Comparison of ENCODE assay signal across 1 cellular context in the genomic region with DNA sequence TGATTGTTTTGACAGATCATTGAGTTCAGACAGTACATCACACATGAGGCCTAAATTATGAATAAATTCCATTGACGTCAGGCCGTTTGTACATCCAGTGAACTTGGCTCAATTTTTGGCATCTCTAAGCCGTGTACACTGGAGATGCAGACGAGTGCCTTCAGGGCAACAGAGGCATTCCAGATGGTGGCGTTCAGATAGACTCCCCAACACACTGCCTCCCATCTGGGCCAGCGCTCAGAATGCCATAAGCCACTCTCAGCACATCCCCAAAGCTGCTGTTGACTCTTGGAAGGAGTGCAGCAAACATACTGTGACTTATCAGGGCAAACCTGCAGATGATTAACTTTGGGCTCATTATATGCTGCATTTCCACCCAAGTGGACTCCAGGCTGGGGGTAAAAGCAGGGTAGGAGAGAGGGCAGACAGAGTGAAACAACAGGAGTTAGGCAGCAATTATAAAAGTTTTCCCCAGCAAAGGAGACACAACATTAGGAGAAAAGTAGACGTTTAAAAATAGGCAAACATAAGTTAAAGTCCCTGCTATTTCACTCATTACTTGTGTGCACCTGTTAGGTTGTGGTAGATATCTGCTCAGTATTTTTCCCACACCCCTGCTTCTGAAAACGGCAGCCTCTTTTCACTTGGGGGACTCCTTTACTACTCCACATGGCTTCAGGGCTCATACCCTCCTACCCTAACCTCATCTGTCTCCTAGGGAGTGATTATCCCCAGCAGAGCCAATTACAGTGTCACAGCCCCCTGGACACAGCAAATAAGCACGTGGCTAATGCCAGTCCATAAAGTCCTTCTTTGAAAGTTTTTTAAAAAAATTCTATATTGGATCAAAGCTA.
TF ChIP-seq lines count a peak whose summit lies in the region.

No MANE protein-coding gene starts in this region.

TF ChIP-seq in liver, 16 proteins besides CTCF, POLR2A, EP300 and RAD21 (continued from another document):
- TF ChIP-seq, protein P1, sequence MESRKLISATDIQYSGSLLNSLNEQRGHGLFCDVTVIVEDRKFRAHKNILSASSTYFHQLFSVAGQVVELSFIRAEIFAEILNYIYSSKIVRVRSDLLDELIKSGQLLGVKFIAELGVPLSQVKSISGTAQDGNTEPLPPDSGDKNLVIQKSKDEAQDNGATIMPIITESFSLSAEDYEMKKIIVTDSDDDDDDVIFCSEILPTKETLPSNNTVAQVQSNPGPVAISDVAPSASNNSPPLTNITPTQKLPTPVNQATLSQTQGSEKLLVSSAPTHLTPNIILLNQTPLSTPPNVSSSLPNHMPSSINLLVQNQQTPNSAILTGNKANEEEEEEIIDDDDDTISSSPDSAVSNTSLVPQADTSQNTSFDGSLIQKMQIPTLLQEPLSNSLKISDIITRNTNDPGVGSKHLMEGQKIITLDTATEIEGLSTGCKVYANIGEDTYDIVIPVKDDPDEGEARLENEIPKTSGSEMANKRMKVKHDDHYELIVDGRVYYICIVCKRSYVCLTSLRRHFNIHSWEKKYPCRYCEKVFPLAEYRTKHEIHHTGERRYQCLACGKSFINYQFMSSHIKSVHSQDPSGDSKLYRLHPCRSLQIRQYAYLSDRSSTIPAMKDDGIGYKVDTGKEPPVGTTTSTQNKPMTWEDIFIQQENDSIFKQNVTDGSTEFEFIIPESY (IDR thresholded peaks at IDR 0.05), result no peak
- TF ChIP-seq, protein P2, sequence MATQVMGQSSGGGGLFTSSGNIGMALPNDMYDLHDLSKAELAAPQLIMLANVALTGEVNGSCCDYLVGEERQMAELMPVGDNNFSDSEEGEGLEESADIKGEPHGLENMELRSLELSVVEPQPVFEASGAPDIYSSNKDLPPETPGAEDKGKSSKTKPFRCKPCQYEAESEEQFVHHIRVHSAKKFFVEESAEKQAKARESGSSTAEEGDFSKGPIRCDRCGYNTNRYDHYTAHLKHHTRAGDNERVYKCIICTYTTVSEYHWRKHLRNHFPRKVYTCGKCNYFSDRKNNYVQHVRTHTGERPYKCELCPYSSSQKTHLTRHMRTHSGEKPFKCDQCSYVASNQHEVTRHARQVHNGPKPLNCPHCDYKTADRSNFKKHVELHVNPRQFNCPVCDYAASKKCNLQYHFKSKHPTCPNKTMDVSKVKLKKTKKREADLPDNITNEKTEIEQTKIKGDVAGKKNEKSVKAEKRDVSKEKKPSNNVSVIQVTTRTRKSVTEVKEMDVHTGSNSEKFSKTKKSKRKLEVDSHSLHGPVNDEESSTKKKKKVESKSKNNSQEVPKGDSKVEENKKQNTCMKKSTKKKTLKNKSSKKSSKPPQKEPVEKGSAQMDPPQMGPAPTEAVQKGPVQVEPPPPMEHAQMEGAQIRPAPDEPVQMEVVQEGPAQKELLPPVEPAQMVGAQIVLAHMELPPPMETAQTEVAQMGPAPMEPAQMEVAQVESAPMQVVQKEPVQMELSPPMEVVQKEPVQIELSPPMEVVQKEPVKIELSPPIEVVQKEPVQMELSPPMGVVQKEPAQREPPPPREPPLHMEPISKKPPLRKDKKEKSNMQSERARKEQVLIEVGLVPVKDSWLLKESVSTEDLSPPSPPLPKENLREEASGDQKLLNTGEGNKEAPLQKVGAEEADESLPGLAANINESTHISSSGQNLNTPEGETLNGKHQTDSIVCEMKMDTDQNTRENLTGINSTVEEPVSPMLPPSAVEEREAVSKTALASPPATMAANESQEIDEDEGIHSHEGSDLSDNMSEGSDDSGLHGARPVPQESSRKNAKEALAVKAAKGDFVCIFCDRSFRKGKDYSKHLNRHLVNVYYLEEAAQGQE (IDR thresholded peaks at IDR 0.05), result peak; percentile 89
- TF ChIP-seq RXRA (IDR thresholded peaks at IDR 0.05), result peak; percentile 77 to 79
